In genomic region chr11:119673389-119674336, GRCh38 we compare ENCODE assay signal across 9 cellular contexts. TPM values are rescaled to one million over a fixed set of nuclear protein-coding genes. Genes with fewer than 3 reads are reported as not detected.
DNase-seq lines count a peak whose midpoint lies in the region; ATAC-seq, FAIRE-seq and TF ChIP-seq lines count a peak whose summit lies in the region.
"Had no signal": no experiment of that assay in that cellular context is flagged by ENCODE, and none has a peak within 500 bp of the region (broad histone marks: within the 10 kb centered on the region; RNA-seq: fewer than 3 reads in every experiment).

No MANE protein-coding gene starts in this region.

- H3K36me3 Mint-ChIP-seq in Calu3 (ENCODE audit: insufficient read depth, unreplicated experiment): no peaks in the 10 kb centered on the region

- no peak for TF ChIP-seq POLR2A in tibial nerve (IDR thresholded peaks at IDR 0.05)

- TF ChIP-seq CTCF in RWPE2 (IDR thresholded peaks at IDR 0.05; ENCODE audit: poor library complexity, severe bottlenecking) (no peak), kidney (IDR thresholded peaks at IDR 0.05; ENCODE audit: borderline replicate concordance, extremely low read depth, insufficient read depth) (peak; percentile 10), tibial nerve (IDR thresholded peaks at IDR 0.05) (no peak), Calu3 (IDR thresholded peaks at IDR 0.05; ENCODE audit: unreplicated experiment) (no peak)

- no peak overlapping the region for H3K27ac ChIP-seq in RWPE2 (ENCODE audit: poor library complexity, severe bottlenecking)
- H3K27ac ChIP-seq in kidney (ENCODE audit: low read depth in 2 of 2, low read length in 2 of 2): no peak overlapping the region
- H3K27ac ChIP-seq in tibial nerve: peak overlapping the region in 1 of 4 donors; percentile 1

- no peaks in the 10 kb centered on the region for H3K4me1 Mint-ChIP-seq in Calu3 (ENCODE audit: low read depth, unreplicated experiment)

- H3K9me3 ChIP-seq in RWPE2 (ENCODE audit: severe bottlenecking) (peaks cover 5% of the 10 kb centered on the region), kidney (ENCODE audit: control insufficient read depth in 1 of 2, low read length in 2 of 2) (no peaks in the 10 kb centered on the region), tibial nerve (no peaks in the 10 kb centered on the region)

- no peak overlapping the region for H3K4me3 Mint-ChIP-seq in Calu3 (ENCODE audit: low read depth, unreplicated experiment)

- no peak overlapping the region for H3K9ac ChIP-seq in kidney (ENCODE audit: low read length in 2 of 2)

- H3K4me3 ChIP-seq in RWPE2 (ENCODE audit: severe bottlenecking) (no peak overlapping the region), kidney (ENCODE audit: low read length in 2 of 2) (no peak overlapping the region), tibial nerve (no peak overlapping the region)

- TF ChIP-seq EP300 in tibial nerve (IDR thresholded peaks at IDR 0.05): no peak

- no peaks in the 10 kb centered on the region for H3K27me3 Mint-ChIP-seq in Calu3 (ENCODE audit: unreplicated experiment)

- BruUV-seq in Calu3 (replicated peaks; lab: Mats Ljungman, UMichigan): no TSS peak

- WGBS in tibial nerve, 2 donors: 79% methylated on average over 12 to 16 of the region's 18 CpGs

- intact Hi-C loops in kidney (cut with DNase I): no loop called here
- intact Hi-C loops in Calu3 (cut with micrococcal nuclease; ENCODE audit: unreplicated experiment): no loop called here

- H3K27me3 ChIP-seq in RWPE2 (ENCODE audit: insufficient read depth, poor library complexity, severe bottlenecking): no peaks in the 10 kb centered on the region
- no peaks in the 10 kb centered on the region for H3K27me3 ChIP-seq in tibial nerve

- ATAC-seq in HG02970 (IDR thresholded peaks at IDR 0.05; ENCODE audit: low FRiP score, unreplicated experiment): peak; percentile 80
- ATAC-seq in RWPE2 (ENCODE audit: low read depth): peak; percentile 24; the same call in 1 of the 3 replicates

- peaks cover 3% of the 10 kb centered on the region for H3K9me3 Mint-ChIP-seq in Calu3 (ENCODE audit: low read depth, unreplicated experiment)

- FAIRE-seq in kidney (lab: Jason Lieb, UNC): no peak

- H3K4me1 ChIP-seq in RWPE2 (ENCODE audit: insufficient read depth, poor library complexity, severe bottlenecking) (peaks cover 10% of the 10 kb centered on the region), kidney (ENCODE audit: control insufficient read depth in 1 of 2, insufficient read depth in 1 of 2, low read depth in 1 of 2, low read length in 2 of 2) (peaks cover 3 to 5% of the 10 kb centered on the region in 2 donors), tibial nerve (peaks cover 0 to 27% (median 18%) of the 10 kb centered on the region in 4 donors)
- H3K4me1 ChIP-seq: Caco-2 had no signal

- H3K27ac Mint-ChIP-seq in Calu3 (ENCODE audit: unreplicated experiment): no peak overlapping the region

- CTCF ChIA-PET in Calu3 (lab: Charles Lee): interaction anchor here (0.9 kb wide), 1 partner anchor 56 kb away, joined by 4 read pairs; the partner anchor contains the start of gene NECTIN1

- DNase-seq in activated T-cell treated with anti-CD3 and anti-CD28 coated beads for 48 hours (ENCODE audit: low read depth) (peak; percentile 16), activated T-cell treated with anti-CD3 and anti-CD28 coated beads for 4 hours (no peak), RWPE2 (ENCODE audit: low spot score) (no peak), kidney (no peak), ureter (ENCODE audit: low spot score) (no peak), tibial nerve (ENCODE audit: low spot score in 2 of 2) (no peak), Calu3 (no peak)

- H3K36me3 ChIP-seq in RWPE2 (ENCODE audit: low read depth): peaks cover 90% of the 10 kb centered on the region
- no peaks in the 10 kb centered on the region for H3K36me3 ChIP-seq in kidney (ENCODE audit: control insufficient read depth in 1 of 2, insufficient read depth in 2 of 2, low read length in 2 of 2)
- H3K36me3 ChIP-seq in tibial nerve: peaks cover 0 to 56% (median 0%) of the 10 kb centered on the region in 3 donors

RNA-seq across cellular contexts. Expression of gene NECTIN1, which starts 55.3 kb away (rescaled TPM):
- total RNA-seq in kidney (13.2 TPM), ureter (232 TPM), tibial nerve (10 to 100 TPM in 3 of 4 donors, 1 to 10 TPM in 1; 6.0 to 29.1 (median 14.0) TPM), Calu3 (2022) (22.1 and 28.5 TPM in 2 replicates)
- 6.0 TPM for polyA plus RNA-seq in kidney (ENCODE audit: insufficient read depth, low read depth, low replicate concordance)
